ENCODE assay signal across 2 cellular contexts in genomic region chr5:67009028-67009427, GRCh38.
A peak's percentile ranks its signal among the peaks of the same experiment; 100 is the strongest.
TF ChIP-seq lines count a peak whose summit lies in the region.

No MANE protein-coding gene starts in this region.

TF ChIP-seq in endothelial cell of umbilical vein, 7 proteins besides CTCF, POLR2A, EP300 and RAD21:
- TF ChIP-seq POLR2AphosphoS5 (IDR thresholded peaks at IDR 0.05; ENCODE audit: insufficient read depth, low read depth, low read length) (no peak), GATA2 (IDR thresholded peaks at IDR 0.05; ENCODE audit: insufficient read depth, insufficient read length, low read depth, low read length) (no peak), EZH2 (IDR thresholded peaks at IDR 0.05; ENCODE audit: borderline replicate concordance, low read depth, low read length, severe bottlenecking) (no peak)

TF ChIP-seq in liver, 16 proteins besides CTCF, POLR2A, EP300 and RAD21:
- TF ChIP-seq REST (IDR thresholded peaks at IDR 0.05) (no peak), EGR1 (IDR thresholded peaks at IDR 0.05; ENCODE audit: low read depth in 2 of 2) (no peak), ZBTB33 (IDR thresholded peaks at IDR 0.05) (no peak), SP1 (IDR thresholded peaks at IDR 0.05) (peak; percentile 30), ATF3 (IDR thresholded peaks at IDR 0.05) (no peak), JUND (IDR thresholded peaks at IDR 0.05) (peak in 1 of 2 donors; percentile 9), FOXA2 (IDR thresholded peaks at IDR 0.05) (peak; percentile 79), TAF1 (conservative IDR thresholded peaks at IDR 0.05) (no peak), GABPA (IDR thresholded peaks at IDR 0.05 in 1 of 2, conservative IDR thresholded peaks at IDR 0.05 in 1 of 2) (no peak), MAX (IDR thresholded peaks at IDR 0.05) (peak; percentile 20), FOXA1 (IDR thresholded peaks at IDR 0.05) (peak; percentile 77), HNF4G (IDR thresholded peaks at IDR 0.05) (no peak), YY1 (IDR thresholded peaks at IDR 0.05) (no peak), HNF4A (conservative IDR thresholded peaks at IDR 0.05) (peak; percentile 34 to 35), NR2F2 (IDR thresholded peaks at IDR 0.05) (no peak), RXRA (IDR thresholded peaks at IDR 0.05) (peak; percentile 11 to 50)
